In genomic region chr2:8543065-8543411, GRCh38 we compare ENCODE assay signal across 8 cellular contexts.
DNase-seq lines count a peak whose midpoint lies in the region; ATAC-seq and TF ChIP-seq lines count a peak whose summit lies in the region.

No MANE protein-coding gene starts in this region.

- intact Hi-C loops in lower leg skin (cut with DNase I; ENCODE audit: low total_unique reads): loop anchor here (10.0 kb wide), 1 partner anchor 142 kb away; the partner anchor contains the start of gene ID2

- no peaks in the 10 kb centered on the region for H3K36me3 ChIP-seq in CD4-positive, CD25-positive, alpha-beta regulatory T cell (ENCODE audit: control insufficient read depth, insufficient read depth, low read length)
- H3K36me3 ChIP-seq in Peyer's patch: no peaks in the 10 kb centered on the region

- H3K27me3 Mint-ChIP-seq in CD4-positive, CD25-positive, alpha-beta regulatory T cell: no peaks in the 10 kb centered on the region

- TF ChIP-seq CTCF in Peyer's patch (IDR thresholded peaks at IDR 0.05): no peak
- no peak for TF ChIP-seq CTCF in lower leg skin (IDR thresholded peaks at IDR 0.05)
- no peak for TF ChIP-seq CTCF in GM13976 (IDR thresholded peaks at IDR 0.05; ENCODE audit: borderline replicate concordance, control extremely low read depth, extremely low read depth, insufficient read depth, missing control alignments)

- no peaks in the 10 kb centered on the region for H3K27me3 ChIP-seq in CD4-positive, CD25-positive, alpha-beta regulatory T cell (ENCODE audit: control insufficient read depth, insufficient read depth, low read length)
- no peaks in the 10 kb centered on the region for H3K27me3 ChIP-seq in Peyer's patch

- 60 to 70% methylated on average over 7 of the region's 7 CpGs for WGBS in lower leg skin, 2 donors

- H3K9me3 ChIP-seq in CD4-positive, CD25-positive, alpha-beta regulatory T cell (ENCODE audit: control insufficient read depth in 2 of 2, low read length in 2 of 2): no peaks in the 10 kb centered on the region
- H3K9me3 ChIP-seq in Peyer's patch: no peaks in the 10 kb centered on the region

- peak overlapping the region; percentile 41 for H3K4me3 ChIP-seq in CD4-positive, CD25-positive, alpha-beta regulatory T cell (ENCODE audit: low read depth, low read length)
- H3K4me3 ChIP-seq in Peyer's patch (peak overlapping the region in 1 of 4 donors; percentile 10), lower leg skin (ENCODE audit: low read depth, poor library complexity, severe bottlenecking) (no peak overlapping the region)

- peak overlapping the region; percentile 87 to 94 (median 93) for H3K27ac Mint-ChIP-seq in CD4-positive, CD25-positive, alpha-beta regulatory T cell

- in situ Hi-C loops in GM13976 (cut with MboI; ENCODE audit: low sequenced_read_pairs, unreplicated experiment): no loop called here

- peak overlapping the region; percentile 14 to 82 (median 71) for H3K4me3 Mint-ChIP-seq in CD4-positive, CD25-positive, alpha-beta regulatory T cell

- peak overlapping the region; percentile 72 for H3K27ac ChIP-seq in CD4-positive, CD25-positive, alpha-beta regulatory T cell (ENCODE audit: insufficient read depth, low read length, poor library complexity, severe bottlenecking)
- peak overlapping the region; percentile 54 to 78 (median 66) for H3K27ac ChIP-seq in Peyer's patch

- no peaks in the 10 kb centered on the region for H3K9me3 Mint-ChIP-seq in CD4-positive, CD25-positive, alpha-beta regulatory T cell

- H3K4me1 ChIP-seq in CD4-positive, CD25-positive, alpha-beta regulatory T cell (ENCODE audit: control insufficient read depth, insufficient read depth, low read length, poor library complexity, severe bottlenecking): peaks cover 52% of the 10 kb centered on the region
- peaks cover 0 to 27% (median 23%) of the 10 kb centered on the region in 4 donors for H3K4me1 ChIP-seq in Peyer's patch

- no peak for ATAC-seq in CD4-positive, CD25-positive, alpha-beta regulatory T cell (ENCODE audit: low read depth in 2 of 2)
- ATAC-seq in GM21576 (IDR thresholded peaks at IDR 0.05; ENCODE audit: unreplicated experiment): peak; percentile 3
- no peak for ATAC-seq in left lobe of liver

- no peaks in the 10 kb centered on the region for H3K36me3 Mint-ChIP-seq in CD4-positive, CD25-positive, alpha-beta regulatory T cell

- DNase-seq in CD4-positive, CD25-positive, alpha-beta regulatory T cell: no peak
- DNase-seq in Peyer's patch (peak in 2 of 3 donors; percentile 17 to 47), left lobe of liver (ENCODE audit: low spot score) (peak; percentile 42), lower leg skin (ENCODE audit: low spot score in 2 of 2) (no peak), GM13976 (ENCODE audit: low spot score) (no peak), NCI-H526 treated with DMSO at 0.1 percent for 48 hours (lab: John Stamatoyannopoulos, UW) (no peak), AML-193 (lab: John Stamatoyannopoulos, UW) (no peak)

- H3K4me1 Mint-ChIP-seq in CD4-positive, CD25-positive, alpha-beta regulatory T cell: peaks cover 4 to 71% (median 35%) of the 10 kb centered on the region in 4 donors

- TF ChIP-seq POLR2A in Peyer's patch (IDR thresholded peaks at IDR 0.05) (no peak), lower leg skin (IDR thresholded peaks at IDR 0.05) (no peak)

Comparison
In these comparisons a context has a peak if more than half of its experiments do, and no peak if none do; other contexts are left out.
1. DNase-seq: peak in Peyer's patch (2 of 3) and left lobe of liver (single experiment); none in CD4-positive, CD25-positive, alpha-beta regulatory T cell (0 of 3), lower leg skin (0 of 2), GM13976 (single experiment), NCI-H526 treated with DMSO at 0.1 percent for 48 hours (single experiment) and AML-193 (0 of 2).